Comparison of ENCODE assay signal across 20 cellular contexts in the genomic region with DNA sequence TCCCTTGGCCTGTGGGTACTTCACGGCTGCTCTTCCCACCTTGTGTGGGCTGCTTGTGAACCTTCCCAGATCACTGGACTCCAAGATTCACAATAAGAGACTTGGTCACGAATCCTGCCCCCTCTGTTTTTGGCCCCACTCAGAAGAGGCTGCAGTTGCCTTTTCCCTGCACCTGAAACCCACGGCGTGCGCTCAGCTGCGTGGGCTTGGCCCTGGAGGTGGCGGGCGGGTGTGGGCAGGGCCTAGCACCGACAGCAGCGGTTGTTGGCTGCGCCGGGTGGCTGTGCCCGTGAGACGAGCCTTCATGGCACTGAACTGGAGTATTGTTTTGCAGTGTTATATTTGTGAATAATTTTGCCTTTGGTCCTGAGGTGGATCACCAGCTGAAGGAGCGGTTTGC.
"Had no signal": no experiment of that assay in that cellular context is flagged by ENCODE, and none has a peak within 500 bp of the region (broad histone marks: within the 10 kb centered on the region; RNA-seq: fewer than 3 reads in every experiment).

No MANE protein-coding gene starts in this region.

- H3K27me3 ChIP-seq: colonic mucosa, heart right ventricle, right lobe of liver, spleen, testis, tibial nerve had no signal

- DNase-seq: colonic mucosa; dermis blood vessel endothelial cell; erythroblast; heart right ventricle; kidney glomerular epithelial cell; mesendoderm; naive B cell; retina; right lobe of liver; spleen; stimulated activated CD4-positive, alpha-beta T cell treated with anti-CD3 and anti-CD28 coated beads, Interleukin-15, amount 100 ng/mL, for 24 hours; stimulated activated CD4-positive, alpha-beta T cell treated with anti-CD3 and anti-CD28 coated beads, Interleukin-1b, Interleukin-23, amount 100 ng/mL, for 48 hours; stimulated activated CD4-positive, alpha-beta T cell treated with anti-CD3 and anti-CD28 coated beads, Interleukin-4, amount 100 ng/mL, for 24 hours; testis had no signal

- H3K36me3 Mint-ChIP-seq: naive B cell had no signal

- H3K4me3 Mint-ChIP-seq: naive B cell; nephron; stimulated activated memory B cell treated with anti-CD40 and anti-IgM and Interleukin-4, amounts not matched to agents 10 μg/mL and 1 μg/mL and 100 μg/mL, for 72 hours; stimulated activated naive CD8-positive, alpha-beta T cell treated with anti-CD3 and anti-CD28 coated beads, Interleukin-15, Interleukin-2, amounts not matched to agents 100 ng/mL and 50 ng/mL, for 24 hours had no signal

- H3K4me1 Mint-ChIP-seq: nephron had no signal

- H3K27ac Mint-ChIP-seq: nephron; stimulated activated memory B cell treated with anti-CD40 and anti-IgM and Interleukin-4, amounts not matched to agents 10 μg/mL and 1 μg/mL and 100 μg/mL, for 72 hours; stimulated activated naive CD8-positive, alpha-beta T cell treated with anti-CD3 and anti-CD28 coated beads, Interleukin-15, Interleukin-2, amounts not matched to agents 100 ng/mL and 50 ng/mL, for 24 hours had no signal

- H3K27me3 Mint-ChIP-seq: naive B cell; stimulated activated memory B cell treated with anti-CD40 and anti-IgM and Interleukin-4, amounts not matched to agents 10 μg/mL and 1 μg/mL and 100 μg/mL, for 72 hours; stimulated activated naive CD8-positive, alpha-beta T cell treated with anti-CD3 and anti-CD28 coated beads, Interleukin-15, Interleukin-2, amounts not matched to agents 100 ng/mL and 50 ng/mL, for 24 hours had no signal

- H3K4me1 ChIP-seq: colonic mucosa, parathyroid adenoma, prostate gland, right lobe of liver, testis had no signal

- H3K9ac ChIP-seq: parathyroid adenoma had no signal

- H3K9me3 ChIP-seq: colonic mucosa, heart right ventricle, prostate gland, right lobe of liver, spleen, testis, tibial nerve had no signal

- H3K9me3 Mint-ChIP-seq: naive B cell; nephron; stimulated activated memory B cell treated with anti-CD40 and anti-IgM and Interleukin-4, amounts not matched to agents 10 μg/mL and 1 μg/mL and 100 μg/mL, for 72 hours; stimulated activated naive CD8-positive, alpha-beta T cell treated with anti-CD3 and anti-CD28 coated beads, Interleukin-15, Interleukin-2, amounts not matched to agents 100 ng/mL and 50 ng/mL, for 24 hours had no signal

- H3K27ac ChIP-seq: colonic mucosa, heart right ventricle, parathyroid adenoma, prostate gland, right lobe of liver, spleen, testis, tibial nerve had no signal

- H3K4me3 ChIP-seq: colonic mucosa, heart right ventricle, prostate gland, right lobe of liver, spleen, testis, tibial nerve had no signal
